Comparison of ENCODE assay signal across 2 cellular contexts in genomic region chr19:6914321-6914720, GRCh38.
TF ChIP-seq lines count a peak whose summit lies in the region.

No MANE protein-coding gene starts in this region.

TF ChIP-seq in HEK293, 187 proteins besides CTCF, POLR2A, EP300 and RAD21:
- TF ChIP-seq ZBTB6 (tag by site-specific recombination; IDR thresholded peaks at IDR 0.05) (no peak), GLI2 (tag by site-specific recombination; IDR thresholded peaks at IDR 0.05; ENCODE audit: borderline replicate concordance, low read depth) (no peak), SETDB1 (IDR thresholded peaks at IDR 0.05; ENCODE audit: insufficient read length, low read length) (peak; percentile 16), ZNF707 (tag by site-specific recombination; IDR thresholded peaks at IDR 0.05) (peak; percentile 90)
TF ChIP-seq in HEK293: peak in this region for 2.

TF ChIP-seq in K562, 482 proteins besides CTCF, POLR2A, EP300 and RAD21 (continued from another document):
- TF ChIP-seq VEZF1 (CRISPR knock-in tag; IDR thresholded peaks at IDR 0.05) = no peak
- TF ChIP-seq ZC3H8 (IDR thresholded peaks at IDR 0.05) = no peak
- no peak for TF ChIP-seq ETV5 (CRISPR knock-in tag; IDR thresholded peaks at IDR 0.05; ENCODE audit: low read depth)
- TF ChIP-seq CREB3 (tag; conservative IDR thresholded peaks at IDR 0.05; ENCODE audit: low read depth) = no peak
